ENCODE assay signal across 1 cellular context in genomic region chr5:140725799-140726471, GRCh38.
TF ChIP-seq lines count a peak whose summit lies in the region.

No MANE protein-coding gene starts in this region.

TF ChIP-seq in HepG2, 621 proteins besides CTCF, POLR2A, EP300 and RAD21 (continued from another document and continues in another):
- TF ChIP-seq U2AF2 (IDR thresholded peaks at IDR 0.05; ENCODE audit: low read depth, low read length) (no peak), RARA (CRISPR knock-in tag; IDR thresholded peaks at IDR 0.05) (no peak), KLF11 (CRISPR knock-in tag; IDR thresholded peaks at IDR 0.05) (no peak), RCOR2 (CRISPR knock-in tag; IDR thresholded peaks at IDR 0.05) (peak; percentile 70; the same call in 1 of the 2 replicates), GABPA (IDR thresholded peaks at IDR 0.05; ENCODE audit: low read depth, low read length) (no peak), GABPA (CRISPR knock-in tag; IDR thresholded peaks at IDR 0.05; ENCODE audit: low read depth) (peak; percentile 48; the same call in 1 of the 2 replicates), HES4 (CRISPR knock-in tag; IDR thresholded peaks at IDR 0.05; ENCODE audit: borderline replicate concordance) (no peak), ZFP1 (CRISPR knock-in tag; IDR thresholded peaks at IDR 0.05) (no peak), HNRNPLL (IDR thresholded peaks at IDR 0.05; ENCODE audit: low read depth, low read length, poor library complexity, severe bottlenecking) (no peak), RARG (CRISPR knock-in tag; IDR thresholded peaks at IDR 0.05; ENCODE audit: low read depth) (no peak), ZNF780A (CRISPR knock-in tag; IDR thresholded peaks at IDR 0.05) (no peak), THAP7 (CRISPR knock-in tag; IDR thresholded peaks at IDR 0.05) (no peak), PRDM15 (CRISPR knock-in tag; IDR thresholded peaks at IDR 0.05) (no peak), KDM5B (CRISPR knock-in tag; IDR thresholded peaks at IDR 0.05; ENCODE audit: borderline replicate concordance) (no peak), FOXJ3 (CRISPR knock-in tag; IDR thresholded peaks at IDR 0.05; ENCODE audit: borderline replicate concordance) (peak; percentile 60; the same call in 1 of the 2 replicates), SRF (IDR thresholded peaks at IDR 0.05; ENCODE audit: low read depth, low read length) (no peak), TEAD2 (CRISPR knock-in tag; IDR thresholded peaks at IDR 0.05) (no peak), PBX2 (CRISPR knock-in tag; IDR thresholded peaks at IDR 0.05) (no peak), MBD4 (IDR thresholded peaks at IDR 0.05; ENCODE audit: borderline replicate concordance, low read length) (no peak), NCOA2 (CRISPR knock-in tag; IDR thresholded peaks at IDR 0.05) (peak; percentile 34; the same call in 1 of the 2 replicates), TAF15 (IDR thresholded peaks at IDR 0.05; ENCODE audit: low read depth, low read length, poor library complexity, severe bottlenecking) (no peak), CENPBD1 (CRISPR knock-in tag; IDR thresholded peaks at IDR 0.05; ENCODE audit: borderline replicate concordance, low read depth) (no peak), POGZ (CRISPR knock-in tag; IDR thresholded peaks at IDR 0.05) (0 out of 2 replicates have a peak, but pooled peaks have one; percentile 29), CCDC6 (CRISPR knock-in tag; IDR thresholded peaks at IDR 0.05) (no peak), JDP2 (CRISPR knock-in tag; IDR thresholded peaks at IDR 0.05; ENCODE audit: borderline replicate concordance) (no peak), ELF3 (CRISPR knock-in tag; IDR thresholded peaks at IDR 0.05) (peak; percentile 66), ZSCAN30 (CRISPR knock-in tag; IDR thresholded peaks at IDR 0.05) (no peak), ZBTB46 (CRISPR knock-in tag; IDR thresholded peaks at IDR 0.05; ENCODE audit: borderline replicate concordance) (no peak), ZNF251 (CRISPR knock-in tag; IDR thresholded peaks at IDR 0.05) (no peak), CHD4 (IDR thresholded peaks at IDR 0.05; ENCODE audit: borderline replicate concordance, low read length) (no peak), ZNF816 (CRISPR knock-in tag; IDR thresholded peaks at IDR 0.05; ENCODE audit: borderline replicate concordance) (peak; percentile 80; the same call in 1 of the 2 replicates), TBP (CRISPR knock-in tag; IDR thresholded peaks at IDR 0.05) (no peak), MXI1 (IDR thresholded peaks at IDR 0.05; ENCODE audit: borderline replicate concordance, low read depth, low read length) (peak; percentile 75; the same call in 2 of the 3 replicates), CREB1 (IDR thresholded peaks at IDR 0.05) (peak; percentile 97), CREB1 (CRISPR knock-in tag; IDR thresholded peaks at IDR 0.05) (peak; percentile 96), ZNF562 (CRISPR knock-in tag; IDR thresholded peaks at IDR 0.05; ENCODE audit: borderline replicate concordance) (no peak), GTF2F1 (IDR thresholded peaks at IDR 0.05; ENCODE audit: low read length) (no peak), U2AF1 (optimal IDR thresholded peaks at IDR 0.05; ENCODE audit: low read depth, low read length) (no peak), ZBTB40 (IDR thresholded peaks at IDR 0.05) (no peak), ZBTB40 (CRISPR knock-in tag; IDR thresholded peaks at IDR 0.05) (no peak; the same call in 1 of the 2 replicates), ZBTB44 (CRISPR knock-in tag; IDR thresholded peaks at IDR 0.05) (no peak), SSRP1 (CRISPR knock-in tag; IDR thresholded peaks at IDR 0.05) (no peak; the same call in 1 of the 2 replicates), DR1 (CRISPR knock-in tag; IDR thresholded peaks at IDR 0.05) (no peak), SCMH1 (CRISPR knock-in tag; IDR thresholded peaks at IDR 0.05; ENCODE audit: borderline replicate concordance) (no peak), ADNP (CRISPR knock-in tag; IDR thresholded peaks at IDR 0.05) (no peak), ISL2 (CRISPR knock-in tag; IDR thresholded peaks at IDR 0.05) (peak; percentile 71), ZNF530 (CRISPR knock-in tag; IDR thresholded peaks at IDR 0.05; ENCODE audit: low read depth) (no peak), ZNF746 (CRISPR knock-in tag; IDR thresholded peaks at IDR 0.05) (no peak), NPAS2 (CRISPR knock-in tag; IDR thresholded peaks at IDR 0.05; ENCODE audit: borderline replicate concordance) (no peak), ZNF362 (CRISPR knock-in tag; IDR thresholded peaks at IDR 0.05; ENCODE audit: borderline replicate concordance) (no peak)
